8 cellular contexts compared by ENCODE assay signal in the genomic region with DNA sequence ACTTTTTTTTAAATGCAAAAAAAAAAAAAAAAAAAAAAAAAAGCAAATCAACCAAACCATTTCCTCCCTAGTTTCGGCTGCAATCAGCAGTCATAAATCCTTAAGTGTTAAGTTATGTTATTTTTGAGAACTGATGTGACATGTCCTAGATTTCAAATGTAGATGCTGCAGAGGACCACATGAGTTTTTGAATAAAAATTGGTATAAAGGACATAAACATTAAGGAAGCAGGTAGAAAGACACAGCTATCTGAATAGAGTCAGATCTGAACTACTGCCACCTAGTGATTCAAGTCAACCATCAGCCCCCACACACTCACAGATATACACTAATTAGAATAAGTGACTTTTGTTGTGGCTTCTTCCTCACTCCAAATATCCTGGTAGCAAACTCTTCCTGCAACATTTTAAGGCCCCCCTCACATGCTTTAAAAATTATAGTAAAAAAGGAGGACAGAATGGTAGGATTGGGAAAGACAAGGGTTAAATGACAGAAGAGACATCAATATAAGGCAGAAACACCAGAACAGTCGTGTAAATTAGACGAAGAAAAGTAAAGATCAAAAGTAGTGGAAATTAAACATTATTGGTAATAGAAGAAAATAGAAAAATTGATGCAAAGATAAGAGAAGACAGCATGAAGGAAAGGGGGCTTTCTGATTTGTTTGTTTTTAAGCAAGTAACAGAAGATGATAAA.
A peak's percentile ranks its signal among the peaks of the same experiment; 100 is the strongest.
DNase-seq lines count a peak whose midpoint lies in the region; ATAC-seq and TF ChIP-seq lines count a peak whose summit lies in the region.

No MANE protein-coding gene starts in this region.

- no peak overlapping the region for H3K27ac Mint-ChIP-seq in nephron progenitor cell

- peaks cover 4% of the 10 kb centered on the region for H3K27me3 Mint-ChIP-seq in nephron progenitor cell (ENCODE audit: low read depth, poor library complexity)

- H3K4me3 Mint-ChIP-seq in nephron progenitor cell = no peak overlapping the region

- H3K9me3 Mint-ChIP-seq in nephron progenitor cell = no peaks in the 10 kb centered on the region

- peak; percentile 47 for TF ChIP-seq CTCF in nephron progenitor cell (IDR thresholded peaks at IDR 0.05)

- H3K36me3 Mint-ChIP-seq in nephron progenitor cell (ENCODE audit: low read depth) = no peaks in the 10 kb centered on the region

- peaks cover 2% of the 10 kb centered on the region for H3K4me1 Mint-ChIP-seq in nephron progenitor cell

- peak; percentile 73 for ATAC-seq in HG03439 (IDR thresholded peaks at IDR 0.05; ENCODE audit: unreplicated experiment)

- peak; percentile 37 for DNase-seq in DMS 273 (lab: John Stamatoyannopoulos, UW; ENCODE audit: unreplicated experiment)
- DNase-seq in DMS 273 treated with DMSO at 0.1 percent for 48 hours (lab: John Stamatoyannopoulos, UW) = no peak
- peak; percentile 4 for DNase-seq in GM19240 (ENCODE audit: insufficient read length, low spot score)
- DNase-seq in RPMI7951 (ENCODE audit: low read depth) = peak; percentile 51
- peak; percentile 65 for DNase-seq in dermis blood vessel endothelial cell
- DNase-seq in nephron progenitor cell = peak; percentile 4
- DNase-seq in islet precursor cell = no peak

Comparison
In these comparisons a context has a peak if more than half of its experiments do, and no peak if none do; other contexts are left out.
1. DNase-seq: peak in DMS 273 (single experiment), GM19240 (single experiment), RPMI7951 (single experiment), dermis blood vessel endothelial cell (single experiment) and nephron progenitor cell (single experiment); none in DMS 273 treated with DMSO at 0.1 percent for 48 hours (single experiment) and islet precursor cell (single experiment).